ENCODE assay signal across 12 cellular contexts in genomic region chr3:69764861-69765260, GRCh38. TPM values are rescaled to one million over a fixed set of nuclear protein-coding genes. Genes with fewer than 3 reads are reported as not detected.
DNase-seq lines count a peak whose midpoint lies in the region; ATAC-seq, FAIRE-seq and TF ChIP-seq lines count a peak whose summit lies in the region.
"Had no signal": no experiment of that assay in that cellular context is flagged by ENCODE, and none has a peak within 500 bp of the region (broad histone marks: within the 10 kb centered on the region; RNA-seq: fewer than 3 reads in every experiment).

No MANE protein-coding gene starts in this region.

- no peaks in the 10 kb centered on the region for H3K36me3 ChIP-seq in BLaER1
- H3K36me3 ChIP-seq: ovary had no signal

- H3K4me1 Mint-ChIP-seq in progenitor cell of endocrine pancreas (ENCODE audit: low read depth) (peaks cover 39% of the 10 kb centered on the region), natural killer cell (no peaks in the 10 kb centered on the region)
- H3K4me1 Mint-ChIP-seq: activated naive CD4-positive, alpha-beta T cell treated with anti-CD3 and anti-CD28 coated beads, Interleukin-2, amount 50 U/mL, for 24 hours had no signal

- H3K9ac ChIP-seq in BLaER1 = no peak overlapping the region

- no peak overlapping the region; the same call in 1 of the 2 replicates for H3K27ac ChIP-seq in BLaER1

- no peaks in the 10 kb centered on the region for H3K9me3 ChIP-seq in BLaER1
- H3K9me3 ChIP-seq: ovary had no signal

- H3K4me3 Mint-ChIP-seq in progenitor cell of endocrine pancreas (ENCODE audit: low read depth) = peak overlapping the region; percentile 29
- H3K4me3 Mint-ChIP-seq in natural killer cell = no peak overlapping the region
- H3K4me3 Mint-ChIP-seq: activated naive CD4-positive, alpha-beta T cell treated with anti-CD3 and anti-CD28 coated beads, Interleukin-2, amount 50 U/mL, for 24 hours had no signal

- H3K27ac Mint-ChIP-seq in progenitor cell of endocrine pancreas (peak overlapping the region; percentile 13), natural killer cell (no peak overlapping the region)
- H3K27ac Mint-ChIP-seq: activated naive CD4-positive, alpha-beta T cell treated with anti-CD3 and anti-CD28 coated beads, Interleukin-2, amount 50 U/mL, for 24 hours had no signal

- intact Hi-C loops in natural killer cell (cut with micrococcal nuclease) = no loop called here

- H3K27me3 Mint-ChIP-seq in progenitor cell of endocrine pancreas (no peaks in the 10 kb centered on the region), natural killer cell (ENCODE audit: low read depth in 2 of 2) (no peaks in the 10 kb centered on the region)

- peaks cover 18% of the 10 kb centered on the region; the same call in 1 of the 2 replicates for H3K4me1 ChIP-seq in BLaER1

- peak; percentile 61 for DNase-seq in RCC 7860 (ENCODE audit: low spot score)
- peak; percentile 23 for DNase-seq in globus pallidus (ENCODE audit: low spot score)
- DNase-seq in progenitor cell of endocrine pancreas (ENCODE audit: low spot score, unreplicated experiment) = no peak
- no peak for DNase-seq in DMS114 treated with DMSO at 0.1 percent for 48 hours (lab: John Stamatoyannopoulos, UW; ENCODE audit: unreplicated experiment)
- no peak for DNase-seq in natural killer cell
- no peak for DNase-seq in HPDE6-E6E7 (ENCODE audit: extremely low spot score)
- DNase-seq: NCI-H510A treated with DMSO at 0.1 percent for 48 hours, ovary had no signal

- TF ChIP-seq CTCF in progenitor cell of endocrine pancreas (IDR thresholded peaks at IDR 0.05; ENCODE audit: unreplicated experiment) = no peak
- TF ChIP-seq CTCF in natural killer cell (IDR thresholded peaks at IDR 0.05) = no peak

- H3K9me3 Mint-ChIP-seq in progenitor cell of endocrine pancreas (ENCODE audit: low read depth) (no peaks in the 10 kb centered on the region), natural killer cell (no peaks in the 10 kb centered on the region)

- no peak overlapping the region for H3K4me3 ChIP-seq in BLaER1
- H3K4me3 ChIP-seq: ovary had no signal

- H3K36me3 Mint-ChIP-seq in progenitor cell of endocrine pancreas (ENCODE audit: insufficient read depth) (no peaks in the 10 kb centered on the region), natural killer cell (no peaks in the 10 kb centered on the region)

- no peaks in the 10 kb centered on the region for H4K20me1 ChIP-seq in BLaER1

- peak; percentile 83 for FAIRE-seq in RCC 7860 (lab: Jason Lieb, UNC)
- FAIRE-seq: H1 had no signal

- no peaks in the 10 kb centered on the region for H3K27me3 ChIP-seq in BLaER1
- H3K27me3 ChIP-seq: ovary had no signal

- ATAC-seq in HG02938 (IDR thresholded peaks at IDR 0.05; ENCODE audit: unreplicated experiment) (no peak), natural killer cell (no peak)

- H3K4me2 ChIP-seq in BLaER1 = peak overlapping the region; percentile 52

RNA-seq across cellular contexts. Expression of gene MITF, which starts 25.6 kb away (rescaled TPM):
- 15.7 and 19.4 TPM in 2 replicates for total RNA-seq in progenitor cell of endocrine pancreas
- total RNA-seq in natural killer cell = 1 to 10 TPM in 1 of 3 donors, under 1 TPM in 2; 0.23 to 1.5 (median 0.54) TPM

Comparison
In these comparisons a context has a peak if more than half of its experiments do, and no peak if none do; other contexts are left out.
1. DNase-seq: peak in RCC 7860 (single experiment) and globus pallidus (single experiment); none in progenitor cell of endocrine pancreas (single experiment), DMS114 treated with DMSO at 0.1 percent for 48 hours (single experiment), natural killer cell (single experiment) and HPDE6-E6E7 (single experiment).